10 cellular contexts compared by ENCODE assay signal in genomic region chr1:41672641-41673313, GRCh38.
DNase-seq lines count a peak whose midpoint lies in the region; ATAC-seq, FAIRE-seq and TF ChIP-seq lines count a peak whose summit lies in the region.
"Had no signal": no experiment of that assay in that cellular context is flagged by ENCODE, and none has a peak within 500 bp of the region (broad histone marks: within the 10 kb centered on the region; RNA-seq: fewer than 3 reads in every experiment).

No MANE protein-coding gene starts in this region.

- H3K4me3 Mint-ChIP-seq in nephron: peak overlapping the region in 1 of 3 experiments; percentile 41

- in situ Hi-C loops in brain microvascular endothelial cell (cut with HindIII; ENCODE audit: low pct_ligation_motif_present, low sequenced_read_pairs): no loop called here

- TF ChIP-seq POLR2A in GM12891 (IDR thresholded peaks at IDR 0.05; ENCODE audit: low read depth, low read length): no peak

- H3K36me3 ChIP-seq in brain microvascular endothelial cell (replicated peaks): no peaks in the 10 kb centered on the region

- peak overlapping the region; percentile 33 to 86 (median 54) for H3K27ac Mint-ChIP-seq in nephron

- TF ChIP-seq CTCF in brain microvascular endothelial cell (IDR thresholded peaks at IDR 0.05; ENCODE audit: low read depth, low read length, missing control alignments): no peak
- no peak for TF ChIP-seq CTCF in nephron (IDR thresholded peaks at IDR 0.05; ENCODE audit: unreplicated experiment in 3 of 3)

- no peaks in the 10 kb centered on the region for H3K27me3 ChIP-seq in brain microvascular endothelial cell (replicated peaks)

- ATAC-seq in HG02970 (IDR thresholded peaks at IDR 0.05; ENCODE audit: low FRiP score, unreplicated experiment) (no peak), GM21786 (IDR thresholded peaks at IDR 0.05; ENCODE audit: unreplicated experiment) (no peak)

- H3K4me1 Mint-ChIP-seq in nephron: peaks cover 75% of the 10 kb centered on the region

- peaks cover 24% of the 10 kb centered on the region for H3K27me3 Mint-ChIP-seq in nephron (ENCODE audit: low read depth)

- no peak overlapping the region for H3K4me3 ChIP-seq in brain microvascular endothelial cell (ENCODE audit: low read depth, low read length)

- DNase-seq in GM12891 (ENCODE audit: insufficient read length, low spot score) (no peak), MV-4-11 (lab: John Stamatoyannopoulos, UW) (peak; percentile 25), brain microvascular endothelial cell (peak; percentile 45), AML-193 (lab: John Stamatoyannopoulos, UW) (no peak), DMS53 (lab: John Stamatoyannopoulos, UW) (no peak)
- DNase-seq: H7; stimulated activated CD4-positive, alpha-beta T cell treated with anti-CD3 and anti-CD28 coated beads, Interleukin-2, amount 100 ng/mL, for 48 hours had no signal

- no peaks in the 10 kb centered on the region for H3K36me3 Mint-ChIP-seq in nephron (ENCODE audit: low read depth)

- H3K27ac ChIP-seq in brain microvascular endothelial cell: peak overlapping the region; percentile 77

- no peaks in the 10 kb centered on the region for H3K9me3 Mint-ChIP-seq in nephron

- peak; percentile 28 for FAIRE-seq in GM12891 (lab: Jason Lieb, UNC)

TF ChIP-seq in GM12891, 5 proteins besides CTCF, POLR2A, EP300 and RAD21:
- no peak for TF ChIP-seq POLR2AphosphoS5 (IDR thresholded peaks at IDR 0.05; ENCODE audit: low read depth, low read length)
- TF ChIP-seq PAX5 (IDR thresholded peaks at IDR 0.05; ENCODE audit: insufficient read depth, low read length, severe bottlenecking): no peak
- no peak for TF ChIP-seq TAF1 (IDR thresholded peaks at IDR 0.05; ENCODE audit: low read depth, low read length)
- TF ChIP-seq POU2F2 (IDR thresholded peaks at IDR 0.05; ENCODE audit: low read depth, low read length): no peak
- TF ChIP-seq SPI1 (IDR thresholded peaks at IDR 0.05; ENCODE audit: low read depth, low read length): no peak

Comparison
In these comparisons a context has a peak if more than half of its experiments do, and no peak if none do; other contexts are left out.
1. DNase-seq: peak in MV-4-11 (single experiment) and brain microvascular endothelial cell (single experiment); none in GM12891 (single experiment), AML-193 (0 of 2) and DMS53 (single experiment).